ENCODE assay signal across 29 cellular contexts in the genomic region with DNA sequence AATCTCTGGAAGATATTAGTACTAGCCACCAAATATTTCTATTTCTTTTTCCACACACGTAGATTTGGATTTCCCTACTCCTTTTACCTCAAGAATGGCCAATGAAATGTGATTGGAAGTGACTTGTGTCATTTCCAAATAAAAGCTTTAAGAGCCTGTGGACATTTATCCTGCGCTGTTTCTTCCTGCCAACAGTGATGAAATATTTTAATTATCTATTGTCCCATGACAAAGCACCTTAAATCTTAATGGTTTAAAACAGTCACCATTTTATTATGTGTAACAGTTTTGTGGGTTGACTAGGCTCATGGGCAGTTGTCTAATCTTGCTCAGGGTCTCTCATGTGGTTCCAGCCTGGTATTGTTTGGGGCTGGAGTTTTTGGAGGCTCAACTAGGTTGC.
"Had no signal": no experiment of that assay in that cellular context is flagged by ENCODE, and none has a peak within 500 bp of the region (broad histone marks: within the 10 kb centered on the region; RNA-seq: fewer than 3 reads in every experiment).

No MANE protein-coding gene starts in this region.

- H3K4me2 ChIP-seq: smooth muscle cell had no signal

- H3K27ac ChIP-seq: coronary artery, dorsolateral prefrontal cortex, ovary, sigmoid colon, stomach, thyroid gland had no signal

- H3K27me3 Mint-ChIP-seq: activated CD8-positive, alpha-beta T cell treated with anti-CD3 and anti-CD28 coated beads for 36 hours; activated naive CD4-positive, alpha-beta T cell treated with anti-CD3 and anti-CD28 coated beads, Interleukin-2, amount 50 U/mL, for 24 hours; activated naive CD8-positive, alpha-beta T cell treated with anti-CD3 and anti-CD28 coated beads, Interleukin-2, amount 50 U/mL, for 24 hours; memory B cell; naive thymus-derived CD8-positive, alpha-beta T cell; progenitor cell of endocrine pancreas; stimulated activated naive B cell treated with anti-CD40 and anti-IgM and Interleukin-4, amounts not matched to agents 10 μg/mL and 1 μg/mL and 100 μg/mL, for 72 hours had no signal

- ATAC-seq: activated CD8-positive, alpha-beta T cell treated with anti-CD3 and anti-CD28 coated beads for 36 hours; activated naive CD8-positive, alpha-beta T cell treated with anti-CD3 and anti-CD28 coated beads, Interleukin-2, amount 50 U/mL, for 24 hours; activated T-cell treated with anti-CD3 and anti-CD28 coated beads, Interleukin-2, amount 50 U/mL, for 4 hours; left colon; naive thymus-derived CD8-positive, alpha-beta T cell; stimulated activated naive B cell treated with anti-CD40 and anti-IgM and Interleukin-4, amounts not matched to agents 10 μg/mL and 1 μg/mL and 100 μg/mL, for 72 hours had no signal

- H3K4me3 ChIP-seq: coronary artery, dorsolateral prefrontal cortex, ovary, sigmoid colon, smooth muscle cell, stomach, thyroid gland had no signal

- H3K27me3 ChIP-seq: dorsolateral prefrontal cortex, ovary, sigmoid colon, stomach, thyroid gland had no signal

- H3K4me3 Mint-ChIP-seq: activated CD8-positive, alpha-beta T cell treated with anti-CD3 and anti-CD28 coated beads for 36 hours; activated naive CD4-positive, alpha-beta T cell treated with anti-CD3 and anti-CD28 coated beads, Interleukin-2, amount 50 U/mL, for 24 hours; activated naive CD8-positive, alpha-beta T cell treated with anti-CD3 and anti-CD28 coated beads, Interleukin-2, amount 50 U/mL, for 24 hours; activated T-cell treated with anti-CD3 and anti-CD28 coated beads, Interleukin-2, amount 50 U/mL, for 4 hours; memory B cell; naive thymus-derived CD8-positive, alpha-beta T cell; stimulated activated naive B cell treated with anti-CD40 and anti-IgM and Interleukin-4, amounts not matched to agents 10 μg/mL and 1 μg/mL and 100 μg/mL, for 72 hours had no signal

- H3K9me3 Mint-ChIP-seq: activated CD8-positive, alpha-beta T cell treated with anti-CD3 and anti-CD28 coated beads for 36 hours; activated naive CD4-positive, alpha-beta T cell treated with anti-CD3 and anti-CD28 coated beads, Interleukin-2, amount 50 U/mL, for 24 hours; activated naive CD8-positive, alpha-beta T cell treated with anti-CD3 and anti-CD28 coated beads, Interleukin-2, amount 50 U/mL, for 24 hours; activated T-cell treated with anti-CD3 and anti-CD28 coated beads, Interleukin-2, amount 50 U/mL, for 4 hours; activated T-helper 2 cell treated with anti-CD3 and anti-CD28 coated beads, Interferon-gamma antibody, Interleukin-2, Interleukin-4, amounts not matched to agents 10 μg/mL and 5 μg/mL and 100 μg/mL, durations not matched to agents 14 hours and 24 hours and 36 hours; memory B cell; naive thymus-derived CD8-positive, alpha-beta T cell; stimulated activated naive B cell treated with anti-CD40 and anti-IgM and Interleukin-4, amounts not matched to agents 10 μg/mL and 1 μg/mL and 100 μg/mL, for 72 hours; T-helper 1 cell treated with Interleukin-12 subunit alpha and Interleukin-12 subunit beta and Interleukin-4 antibody, amounts not matched to agents 30 μg/mL and 1 μg/mL, for 36 hours had no signal

- H3K36me3 Mint-ChIP-seq: memory B cell; stimulated activated naive B cell treated with anti-CD40 and anti-IgM and Interleukin-4, amounts not matched to agents 10 μg/mL and 1 μg/mL and 100 μg/mL, for 72 hours had no signal

- DNase-seq: activated CD4-positive, alpha-beta T cell treated with anti-CD3 and anti-CD28 coated beads, Interleukin-2, amount 50 U/mL, for 1 hour; activated CD4-positive, CD25-positive, alpha-beta regulatory T cell treated with anti-CD3 and anti-CD28 coated beads, Interleukin-2, amount 50 U/mL, for 72 hours; activated CD8-positive, alpha-beta T cell treated with anti-CD3 and anti-CD28 coated beads for 36 hours; activated naive CD8-positive, alpha-beta T cell treated with anti-CD3 and anti-CD28 coated beads, Interleukin-2, amount 50 U/mL, for 24 hours; activated T-cell treated with anti-CD3 and anti-CD28 coated beads, Interleukin-2, amount 50 U/mL, for 4 hours; amygdala; cerebellar nuclear complex; dorsolateral prefrontal cortex; effector memory CD4-positive, alpha-beta T cell; head of caudate nucleus; hippocampal formation; kidney; left colon; naive thymus-derived CD8-positive, alpha-beta T cell; ovary; retina; sigmoid colon; stimulated activated CD4-positive, alpha-beta T cell treated with anti-CD3 and anti-CD28 coated beads, Interleukin-1b, Interleukin-23, amount 100 ng/mL, for 48 hours; stimulated activated naive B cell treated with anti-CD40 and anti-IgM and Interleukin-4, amounts not matched to agents 10 μg/mL and 1 μg/mL and 100 μg/mL, for 72 hours; stomach; T1000; thyroid gland had no signal

- H3K36me3 ChIP-seq: ovary, sigmoid colon, stomach, thyroid gland had no signal

- H3K9me3 ChIP-seq: ovary, sigmoid colon, stomach, thyroid gland had no signal

- H3K27ac Mint-ChIP-seq: activated CD8-positive, alpha-beta T cell treated with anti-CD3 and anti-CD28 coated beads for 36 hours; activated naive CD4-positive, alpha-beta T cell treated with anti-CD3 and anti-CD28 coated beads, Interleukin-2, amount 50 U/mL, for 24 hours; activated naive CD8-positive, alpha-beta T cell treated with anti-CD3 and anti-CD28 coated beads, Interleukin-2, amount 50 U/mL, for 24 hours; activated T-helper 2 cell treated with anti-CD3 and anti-CD28 coated beads, Interferon-gamma antibody, Interleukin-2, Interleukin-4, amounts not matched to agents 10 μg/mL and 5 μg/mL and 100 μg/mL, durations not matched to agents 14 hours and 24 hours and 36 hours; memory B cell; progenitor cell of endocrine pancreas; stimulated activated naive B cell treated with anti-CD40 and anti-IgM and Interleukin-4, amounts not matched to agents 10 μg/mL and 1 μg/mL and 100 μg/mL, for 72 hours; T-helper 1 cell treated with Interleukin-12 subunit alpha and Interleukin-12 subunit beta and Interleukin-4 antibody, amounts not matched to agents 30 μg/mL and 1 μg/mL, for 36 hours had no signal
